ENCODE assay signal across 13 cellular contexts in the genomic region with DNA sequence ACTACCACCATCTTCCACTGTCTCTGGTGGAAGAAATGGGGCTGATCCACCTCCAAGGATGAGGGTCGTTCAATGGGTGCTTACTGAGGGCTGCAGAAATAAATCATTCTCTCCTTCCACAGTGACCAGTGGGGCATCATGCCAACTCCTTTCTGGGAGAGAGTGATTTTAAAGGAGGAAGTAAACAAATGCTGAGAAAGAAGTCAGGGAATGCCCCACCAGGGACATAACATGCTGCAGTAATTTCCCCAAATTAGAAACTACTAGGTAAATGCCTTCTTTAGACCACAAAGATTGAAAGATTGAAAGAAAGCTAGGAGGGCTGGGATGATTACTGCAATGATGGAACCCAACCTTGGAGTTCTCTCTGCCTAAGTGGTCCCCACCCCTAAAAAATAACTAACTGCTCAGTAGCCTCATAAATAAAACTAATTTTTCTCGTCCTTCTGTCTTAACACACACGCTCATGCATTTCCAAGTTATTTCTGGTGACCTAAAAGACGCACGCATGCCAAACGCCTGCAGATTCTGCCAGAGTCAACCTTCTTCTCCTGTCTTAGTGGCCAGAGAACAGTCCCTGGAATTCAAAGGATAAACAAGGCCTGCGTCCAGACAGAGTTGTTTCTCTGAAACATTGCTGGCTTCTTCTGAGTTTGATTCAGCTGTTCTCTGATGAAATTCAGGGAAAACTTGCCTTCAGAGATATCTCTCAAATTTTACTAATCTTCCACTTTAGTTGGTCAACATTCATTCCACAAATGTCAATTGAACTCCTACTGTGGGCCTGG.
DNase-seq lines count a peak whose midpoint lies in the region; ATAC-seq and TF ChIP-seq lines count a peak whose summit lies in the region.
"Had no signal": no experiment of that assay in that cellular context is flagged by ENCODE, and none has a peak within 500 bp of the region (broad histone marks: within the 10 kb centered on the region; RNA-seq: fewer than 3 reads in every experiment).

No MANE protein-coding gene starts in this region.

- peaks cover 4% of the 10 kb centered on the region for H3K36me3 Mint-ChIP-seq in nephron (ENCODE audit: low read depth)
- peaks cover 21% of the 10 kb centered on the region for H3K36me3 Mint-ChIP-seq in Caco-2 (ENCODE audit: insufficient read depth, unreplicated experiment)

- no peaks in the 10 kb centered on the region for H3K27me3 Mint-ChIP-seq in nephron (ENCODE audit: low read depth)
- H3K27me3 Mint-ChIP-seq in Caco-2 (ENCODE audit: insufficient read depth, unreplicated experiment), result no peaks in the 10 kb centered on the region
- H3K27me3 Mint-ChIP-seq: B cell; effector memory CD8-positive, alpha-beta T cell had no signal

- H3K9me3 Mint-ChIP-seq in nephron (no peaks in the 10 kb centered on the region), Caco-2 (ENCODE audit: unreplicated experiment) (no peaks in the 10 kb centered on the region)
- H3K9me3 Mint-ChIP-seq: effector memory CD8-positive, alpha-beta T cell had no signal

- DNase-seq in M059J (ENCODE audit: low read depth) (peak; percentile 55), fibroblast of gingiva (ENCODE audit: low read depth) (peak; percentile 95), NOMO-1 (lab: John Stamatoyannopoulos, UW; ENCODE audit: unreplicated experiment in 2 of 2) (no peak), Caco-2 (no peak), DMS 273 treated with DMSO at 0.1 percent for 48 hours (lab: John Stamatoyannopoulos, UW) (no peak)
- DNase-seq: effector memory CD8-positive, alpha-beta T cell; NCI-H446; stimulated activated CD4-positive, alpha-beta T cell treated with anti-CD3 and anti-CD28 coated beads, Interleukin-2, amount 100 ng/mL, for 24 hours; T-helper 2 cell had no signal

- H3K27me3 ChIP-seq in ACC112 (ENCODE audit: insufficient read depth, low read length) (no peaks in the 10 kb centered on the region), Caco-2 (replicated peaks; ENCODE audit: control insufficient read depth, insufficient read depth, low read length) (no peaks in the 10 kb centered on the region)

- POLR2A ChIA-PET in Caco-2 (lab: Charles Lee), result no interaction called here

- TF ChIP-seq CTCF in nephron (IDR thresholded peaks at IDR 0.05; ENCODE audit: unreplicated experiment in 3 of 3) (no peak), Caco-2 (IDR thresholded peaks at IDR 0.05; ENCODE audit: insufficient read depth in 1 of 2, low read depth in 1 of 2, low read length in 1 of 2, severe bottlenecking in 1 of 2, unreplicated experiment in 1 of 2) (no peak)

- H3K9me3 ChIP-seq in Caco-2, result no peaks in the 10 kb centered on the region

- H3K4me3 Mint-ChIP-seq in nephron (no peak overlapping the region), Caco-2 (ENCODE audit: unreplicated experiment) (no peak overlapping the region)
- H3K4me3 Mint-ChIP-seq: B cell; effector memory CD8-positive, alpha-beta T cell had no signal

- H3K36me3 ChIP-seq in ACC112 (ENCODE audit: insufficient read depth, low read length), result no peaks in the 10 kb centered on the region; the same call in 1 of the 2 replicates
- H3K36me3 ChIP-seq in Caco-2 (ENCODE audit: control insufficient read depth, insufficient read depth, low read length), result no peaks in the 10 kb centered on the region

- no TSS peak for BruUV-seq in Caco-2 (replicated peaks; lab: Mats Ljungman, UMichigan)

- peaks cover 22% of the 10 kb centered on the region for H3K4me1 Mint-ChIP-seq in nephron
- H3K4me1 Mint-ChIP-seq in Caco-2 (ENCODE audit: low read depth, unreplicated experiment), result no peaks in the 10 kb centered on the region

- intact Hi-C loops in Caco-2 (cut with micrococcal nuclease; ENCODE audit: unreplicated experiment), result no loop called here

- CTCF ChIA-PET in Caco-2 (lab: Charles Lee), result no interaction called here

- H3K27ac Mint-ChIP-seq in nephron (peak overlapping the region in 2 of 3 experiments; percentile 46 to 92), Caco-2 (ENCODE audit: unreplicated experiment) (no peak overlapping the region)
- H3K27ac Mint-ChIP-seq: B cell; effector memory CD8-positive, alpha-beta T cell had no signal

- no peaks in the 10 kb centered on the region for H3K79me2 ChIP-seq in ACC112 (ENCODE audit: control insufficient read depth, insufficient read depth, low read length, unreplicated experiment)

- peaks cover 34% of the 10 kb centered on the region for H3K4me1 ChIP-seq in ACC112 (ENCODE audit: control insufficient read depth, insufficient read depth, low read length, unreplicated experiment)
- H3K4me1 ChIP-seq in Caco-2, result no peaks in the 10 kb centered on the region

- peak overlapping the region; percentile 76 for H3K27ac ChIP-seq in ACC112 (ENCODE audit: low read depth, low read length)

- H3K4me3 ChIP-seq in ACC112 (ENCODE audit: low read depth, low read length), result 0 out of 2 replicates have a peak overlapping the region, but pooled peaks have one; percentile 17
- H3K4me3 ChIP-seq in Caco-2 (ENCODE audit: low read depth, low read length), result no peak overlapping the region

- no peak for ATAC-seq in GM21619 (IDR thresholded peaks at IDR 0.05; ENCODE audit: unreplicated experiment)
- ATAC-seq: effector memory CD8-positive, alpha-beta T cell had no signal

- peak overlapping the region; percentile 9 for H2AFZ ChIP-seq in ACC112 (ENCODE audit: low read length, unreplicated experiment)

Comparison
In these comparisons a context has a peak if more than half of its experiments do, and no peak if none do; other contexts are left out.
1. DNase-seq: peak in M059J (single experiment) and fibroblast of gingiva (single experiment); none in NOMO-1 (0 of 2), Caco-2 (0 of 2) and DMS 273 treated with DMSO at 0.1 percent for 48 hours (single experiment).